ENCODE assay signal across 22 cellular contexts in genomic region chr16:17245727-17246576, GRCh38.
"Had no signal": no experiment of that assay in that cellular context is flagged by ENCODE, and none has a peak within 500 bp of the region (broad histone marks: within the 10 kb centered on the region; RNA-seq: fewer than 3 reads in every experiment).

No MANE protein-coding gene starts in this region.

- H3K9me3 Mint-ChIP-seq: activated CD4-positive, alpha-beta T cell treated with anti-CD3 and anti-CD28 coated beads, Interleukin-2, amount 10 ng/mL, durations not matched to agents 24 days and 14 days; activated naive CD4-positive, alpha-beta T cell treated with anti-CD3 and anti-CD28 coated beads, Interleukin-2, amount 10 ng/mL, durations not matched to agents 7 days and 5 days; memory B cell; neural crest cell had no signal

- H3K27me3 Mint-ChIP-seq: activated CD4-positive, alpha-beta memory T cell treated with anti-CD3 and anti-CD28 coated beads, Interleukin-2, amount 10 ng/mL, durations not matched to agents 7 days and 5 days; activated CD4-positive, alpha-beta T cell treated with anti-CD3 and anti-CD28 coated beads, Interleukin-2, amount 10 ng/mL, durations not matched to agents 24 days and 14 days; activated naive CD4-positive, alpha-beta T cell treated with anti-CD3 and anti-CD28 coated beads, Interleukin-2, amount 10 ng/mL, durations not matched to agents 7 days and 5 days; memory B cell had no signal

- H3K27me3 ChIP-seq: gastroesophageal sphincter, heart left ventricle, sigmoid colon, upper lobe of right lung had no signal

- H3K4me1 ChIP-seq: gastroesophageal sphincter, heart left ventricle, upper lobe of right lung had no signal

- DNase-seq: activated CD4-positive, alpha-beta memory T cell treated with anti-CD3 and anti-CD28 coated beads, Interleukin-2, amount 10 ng/mL, durations not matched to agents 7 days and 5 days; activated CD4-positive, alpha-beta T cell treated with anti-CD3 and anti-CD28 coated beads, Interleukin-2, amount 10 ng/mL, durations not matched to agents 24 days and 14 days; activated effector memory CD4-positive, alpha-beta T cell treated with anti-CD3 and anti-CD28 coated beads, Interleukin-2, amount 50 U/mL, for 16 hours; activated naive CD4-positive, alpha-beta T cell treated with anti-CD3 and anti-CD28 coated beads, Interleukin-2, amount 10 ng/mL, durations not matched to agents 7 days and 5 days; activated T-cell treated with anti-CD3 and anti-CD28 coated beads for 4 hours; cerebellar nuclear complex; heart left ventricle; mucosa of descending colon; posterior cingulate gyrus; sigmoid colon; stimulated activated CD4-positive, alpha-beta T cell treated with anti-CD3 and anti-CD28 coated beads, Interleukin-2, amount 100 ng/mL, for 48 hours; stimulated activated naive CD8-positive, alpha-beta T cell treated with anti-CD3 and anti-CD28 coated beads, Interleukin-15, Interleukin-2, amounts not matched to agents 100 U/mL and 50 U/mL, for 24 hours; T-helper 2 cell; upper lobe of right lung had no signal

- H3K36me3 ChIP-seq: gastroesophageal sphincter, heart left ventricle, sigmoid colon, upper lobe of right lung had no signal

- H3K4me3 Mint-ChIP-seq: activated CD4-positive, alpha-beta memory T cell treated with anti-CD3 and anti-CD28 coated beads, Interleukin-2, amount 10 ng/mL, durations not matched to agents 7 days and 5 days; activated CD4-positive, alpha-beta T cell treated with anti-CD3 and anti-CD28 coated beads, Interleukin-2, amount 10 ng/mL, durations not matched to agents 24 days and 14 days; activated naive CD4-positive, alpha-beta T cell treated with anti-CD3 and anti-CD28 coated beads, Interleukin-2, amount 10 ng/mL, durations not matched to agents 7 days and 5 days; memory B cell; neural crest cell had no signal

- H3K4me3 ChIP-seq: coronary artery, gastroesophageal sphincter, heart left ventricle, mucosa of descending colon, sigmoid colon, smooth muscle cell, upper lobe of right lung had no signal

- H3K27ac Mint-ChIP-seq: activated CD4-positive, alpha-beta memory T cell treated with anti-CD3 and anti-CD28 coated beads, Interleukin-2, amount 10 ng/mL, durations not matched to agents 7 days and 5 days; activated CD4-positive, alpha-beta T cell treated with anti-CD3 and anti-CD28 coated beads, Interleukin-2, amount 10 ng/mL, durations not matched to agents 24 days and 14 days; activated naive CD4-positive, alpha-beta T cell treated with anti-CD3 and anti-CD28 coated beads, Interleukin-2, amount 10 ng/mL, durations not matched to agents 7 days and 5 days; memory B cell had no signal

- H3K9me3 ChIP-seq: gastroesophageal sphincter, heart left ventricle, mucosa of descending colon, sigmoid colon, upper lobe of right lung had no signal

- H3K4me2 ChIP-seq: smooth muscle cell had no signal

- H3K4me1 Mint-ChIP-seq: activated naive CD4-positive, alpha-beta T cell treated with anti-CD3 and anti-CD28 coated beads, Interleukin-2, amount 10 ng/mL, durations not matched to agents 7 days and 5 days had no signal

- H3K27ac ChIP-seq: coronary artery, epithelial cell of prostate, gastroesophageal sphincter, heart left ventricle, sigmoid colon, upper lobe of right lung, VCaP had no signal

- ATAC-seq: activated CD4-positive, CD25-positive, alpha-beta regulatory T cell treated with anti-CD3 and anti-CD28 coated beads, Interleukin-2, amount 50 U/mL, for 24 hours; gastroesophageal sphincter; heart left ventricle; mucosa of descending colon; stimulated activated naive CD8-positive, alpha-beta T cell treated with anti-CD3 and anti-CD28 coated beads, Interleukin-15, Interleukin-2, amounts not matched to agents 100 U/mL and 50 U/mL, for 24 hours; upper lobe of right lung had no signal
